In the genomic region with DNA sequence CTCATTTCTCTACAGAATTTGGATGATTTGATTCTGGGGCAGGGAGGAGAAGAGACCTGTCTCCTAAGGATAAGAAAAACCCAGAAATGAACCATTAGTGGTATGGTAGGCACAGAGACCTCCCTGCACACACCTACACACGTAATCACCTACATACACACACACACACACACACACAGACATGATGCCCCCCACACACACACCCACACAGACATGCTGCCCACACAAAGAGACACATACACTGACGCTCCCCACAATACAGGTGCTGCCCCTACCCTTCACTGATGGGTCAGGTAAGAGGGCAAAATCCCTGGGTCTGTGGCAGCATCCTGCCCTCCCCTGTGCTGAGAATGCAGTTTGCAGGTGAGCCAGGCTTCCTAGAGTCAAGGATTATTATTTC, we compare ENCODE assay signal across 9 cellular contexts. TPM values are rescaled to one million over a fixed set of nuclear protein-coding genes. Genes with fewer than 3 reads are reported as not detected.
DNase-seq lines count a peak whose midpoint lies in the region; ATAC-seq and TF ChIP-seq lines count a peak whose summit lies in the region.
"Had no signal": no experiment of that assay in that cellular context is flagged by ENCODE, and none has a peak within 500 bp of the region (broad histone marks: within the 10 kb centered on the region; RNA-seq: fewer than 3 reads in every experiment).

No MANE protein-coding gene starts in this region.

- TF ChIP-seq CTCF in ascending aorta (IDR thresholded peaks at IDR 0.05) (no peak), GM20000 (IDR thresholded peaks at IDR 0.05; ENCODE audit: extremely low read depth, missing control alignments) (no peak), OCI-LY7 (conservative IDR thresholded peaks at IDR 0.05; ENCODE audit: low read length) (no peak)

- no peaks in the 10 kb centered on the region for H3K36me3 ChIP-seq in naive thymus-derived CD4-positive, alpha-beta T cell (ENCODE audit: control insufficient read depth in 2 of 3, insufficient read depth in 3 of 3, low read length in 3 of 3)
- H3K36me3 ChIP-seq in ascending aorta (no peaks in the 10 kb centered on the region), OCI-LY7 (ENCODE audit: insufficient read depth, low read length) (no peaks in the 10 kb centered on the region)

- peak overlapping the region; percentile 28 for H3K27ac Mint-ChIP-seq in stimulated activated naive CD8-positive, alpha-beta T cell treated with anti-CD3 and anti-CD28 coated beads, Interleukin-15, Interleukin-2, amounts not matched to agents 100 ng/mL and 50 ng/mL, for 24 hours
- H3K27ac Mint-ChIP-seq in activated CD8-positive, alpha-beta T cell treated with anti-CD3 and anti-CD28 coated beads, Interleukin-2, amount 10 ng/mL, durations not matched to agents 7 days and 5 days = no peak overlapping the region
- peak overlapping the region in 8 of 9 donors; percentile 6 to 88 (median 60) for H3K27ac Mint-ChIP-seq in naive thymus-derived CD4-positive, alpha-beta T cell

- H4K20me1 ChIP-seq in OCI-LY7 (ENCODE audit: insufficient read depth, low read length) = no peaks in the 10 kb centered on the region

- ATAC-seq in stimulated activated naive CD8-positive, alpha-beta T cell treated with anti-CD3 and anti-CD28 coated beads, Interleukin-15, Interleukin-2, amounts not matched to agents 100 U/mL and 50 U/mL, for 24 hours = no peak
- no peak for ATAC-seq in activated CD8-positive, alpha-beta T cell treated with anti-CD3 and anti-CD28 coated beads, Interleukin-2, amount 10 ng/mL, durations not matched to agents 7 days and 5 days
- no peak for ATAC-seq in naive thymus-derived CD4-positive, alpha-beta T cell

- H3K4me1 Mint-ChIP-seq in stimulated activated naive CD8-positive, alpha-beta T cell treated with anti-CD3 and anti-CD28 coated beads, Interleukin-15, Interleukin-2, amounts not matched to agents 100 ng/mL and 50 ng/mL, for 24 hours (ENCODE audit: low read depth) = peaks cover 11% of the 10 kb centered on the region
- H3K4me1 Mint-ChIP-seq in activated CD8-positive, alpha-beta T cell treated with anti-CD3 and anti-CD28 coated beads, Interleukin-2, amount 10 ng/mL, durations not matched to agents 7 days and 5 days (ENCODE audit: low read depth) = peaks cover 5% of the 10 kb centered on the region
- H3K4me1 Mint-ChIP-seq in naive thymus-derived CD4-positive, alpha-beta T cell = peaks cover 8 to 17% (median 10%) of the 10 kb centered on the region in 7 donors

- no peaks in the 10 kb centered on the region for H3K36me3 Mint-ChIP-seq in stimulated activated naive CD8-positive, alpha-beta T cell treated with anti-CD3 and anti-CD28 coated beads, Interleukin-15, Interleukin-2, amounts not matched to agents 100 ng/mL and 50 ng/mL, for 24 hours (ENCODE audit: low read depth)
- H3K36me3 Mint-ChIP-seq in activated CD8-positive, alpha-beta T cell treated with anti-CD3 and anti-CD28 coated beads, Interleukin-2, amount 10 ng/mL, durations not matched to agents 7 days and 5 days (ENCODE audit: low read depth) = no peaks in the 10 kb centered on the region
- no peaks in the 10 kb centered on the region for H3K36me3 Mint-ChIP-seq in naive thymus-derived CD4-positive, alpha-beta T cell

- intact Hi-C loops in naive thymus-derived CD4-positive, alpha-beta T cell (cut with micrococcal nuclease) = loop anchor here in 1 of 2 donors (1.0 to 10.0 kb wide), 5 partner anchors 15 to 741 kb away; a partner anchor contains a TSS
- intact Hi-C loops in ascending aorta (cut with DNase I) (loop anchor here (1.0 to 10.0 kb wide), 2 partner anchors 21 to 137 kb away; no protein-coding TSS in a partner anchor), OCI-LY7 (cut with micrococcal nuclease; ENCODE audit: unreplicated experiment) (no loop called here)

- BruUV-seq in OCI-LY7 (replicated peaks; lab: Mats Ljungman, UMichigan) = no TSS peak

- no peak for DNase-seq in stimulated activated naive CD8-positive, alpha-beta T cell treated with anti-CD3 and anti-CD28 coated beads, Interleukin-15, Interleukin-2, amounts not matched to agents 100 U/mL and 50 U/mL, for 24 hours
- no peak for DNase-seq in activated CD8-positive, alpha-beta T cell treated with anti-CD3 and anti-CD28 coated beads, Interleukin-2, amount 10 ng/mL, durations not matched to agents 7 days and 5 days
- no peak for DNase-seq in naive thymus-derived CD4-positive, alpha-beta T cell
- DNase-seq in ascending aorta (ENCODE audit: low spot score in 2 of 2) (no peak), GM20000 (ENCODE audit: low spot score) (no peak), GDM1 (lab: John Stamatoyannopoulos, UW) (no peak), OCI-LY7 (ENCODE audit: low spot score) (no peak)

- no peak overlapping the region for H3K4me3 ChIP-seq in naive thymus-derived CD4-positive, alpha-beta T cell (ENCODE audit: low read length)
- H3K4me3 ChIP-seq in ascending aorta (no peak overlapping the region), OCI-LY7 (ENCODE audit: low read depth, low read length, poor library complexity, severe bottlenecking) (no peak overlapping the region)

- H3K9me2 ChIP-seq in OCI-LY7 (ENCODE audit: insufficient read depth, low read length) = no peaks in the 10 kb centered on the region

- peaks cover 5 to 12% of the 10 kb centered on the region in 2 donors for H3K4me1 ChIP-seq in naive thymus-derived CD4-positive, alpha-beta T cell (ENCODE audit: control insufficient read depth in 2 of 2, insufficient read depth in 2 of 2, low read length in 2 of 2)
- H3K4me1 ChIP-seq in ascending aorta = peaks cover 6 to 14% of the 10 kb centered on the region in 2 donors
- no peaks in the 10 kb centered on the region for H3K4me1 ChIP-seq in OCI-LY7 (ENCODE audit: insufficient read depth, low read length, poor library complexity, severe bottlenecking)

- peak overlapping the region; percentile 53 for H3K4me3 Mint-ChIP-seq in stimulated activated naive CD8-positive, alpha-beta T cell treated with anti-CD3 and anti-CD28 coated beads, Interleukin-15, Interleukin-2, amounts not matched to agents 100 ng/mL and 50 ng/mL, for 24 hours
- H3K4me3 Mint-ChIP-seq in activated CD8-positive, alpha-beta T cell treated with anti-CD3 and anti-CD28 coated beads, Interleukin-2, amount 10 ng/mL, durations not matched to agents 7 days and 5 days = peak overlapping the region; percentile 70
- peak overlapping the region; percentile 76 to 90 (median 86) for H3K4me3 Mint-ChIP-seq in naive thymus-derived CD4-positive, alpha-beta T cell

- CTCF ChIA-PET in activated CD8-positive, alpha-beta T cell treated with anti-CD3 and anti-CD28 coated beads, Interleukin-2, amount 10 ng/mL, durations not matched to agents 7 days and 5 days (lab: Charles Lee) = interaction anchor here (0.7 to 1.2 kb wide), 6 partner anchors 8 to 80 kb away, joined by 3 to 6 read pairs (median 3); no protein-coding TSS in a partner anchor
- CTCF ChIA-PET in naive thymus-derived CD4-positive, alpha-beta T cell (lab: Charles Lee) = interaction anchor here (0.6 kb wide), 1 partner anchor 51 kb away, joined by 3 read pairs; no protein-coding TSS in a partner anchor
- CTCF ChIA-PET in OCI-LY7 (lab: Charles Lee; ENCODE audit: unreplicated experiment) = no interaction called here

- no peak overlapping the region for H2AFZ ChIP-seq in OCI-LY7 (ENCODE audit: low read length)

- H3K27me3 Mint-ChIP-seq in stimulated activated naive CD8-positive, alpha-beta T cell treated with anti-CD3 and anti-CD28 coated beads, Interleukin-15, Interleukin-2, amounts not matched to agents 100 ng/mL and 50 ng/mL, for 24 hours = peaks cover 43% of the 10 kb centered on the region
- H3K27me3 Mint-ChIP-seq in activated CD8-positive, alpha-beta T cell treated with anti-CD3 and anti-CD28 coated beads, Interleukin-2, amount 10 ng/mL, durations not matched to agents 7 days and 5 days (ENCODE audit: low read depth) = peaks cover 47% of the 10 kb centered on the region
- peaks cover 25 to 70% (median 32%) of the 10 kb centered on the region in 5 donors for H3K27me3 Mint-ChIP-seq in naive thymus-derived CD4-positive, alpha-beta T cell

- no peaks in the 10 kb centered on the region for H3K9me3 Mint-ChIP-seq in stimulated activated naive CD8-positive, alpha-beta T cell treated with anti-CD3 and anti-CD28 coated beads, Interleukin-15, Interleukin-2, amounts not matched to agents 100 ng/mL and 50 ng/mL, for 24 hours
- H3K9me3 Mint-ChIP-seq in activated CD8-positive, alpha-beta T cell treated with anti-CD3 and anti-CD28 coated beads, Interleukin-2, amount 10 ng/mL, durations not matched to agents 7 days and 5 days (ENCODE audit: insufficient read depth) = no peaks in the 10 kb centered on the region
- H3K9me3 Mint-ChIP-seq in naive thymus-derived CD4-positive, alpha-beta T cell = no peaks in the 10 kb centered on the region

- H3K4me2 ChIP-seq in OCI-LY7 (ENCODE audit: low read length) = no peak overlapping the region; the same call in 1 of the 2 replicates

- H3K9me3 ChIP-seq in naive thymus-derived CD4-positive, alpha-beta T cell (ENCODE audit: control insufficient read depth in 2 of 3, low read length in 3 of 3) = no peaks in the 10 kb centered on the region
- no peaks in the 10 kb centered on the region for H3K9me3 ChIP-seq in ascending aorta
- no peaks in the 10 kb centered on the region for H3K9me3 ChIP-seq in OCI-LY7 (ENCODE audit: low read length)

- H3K27me3 ChIP-seq in naive thymus-derived CD4-positive, alpha-beta T cell (ENCODE audit: control insufficient read depth in 2 of 2, insufficient read depth in 2 of 2, low read length in 2 of 2) = peaks cover 3 to 18% of the 10 kb centered on the region in 2 donors
- peaks cover 10% of the 10 kb centered on the region for H3K27me3 ChIP-seq in ascending aorta

- POLR2A ChIA-PET in activated CD8-positive, alpha-beta T cell treated with anti-CD3 and anti-CD28 coated beads, Interleukin-2, amount 10 ng/mL, durations not matched to agents 7 days and 5 days (lab: Charles Lee) = no interaction called here
- POLR2A ChIA-PET in naive thymus-derived CD4-positive, alpha-beta T cell (lab: Charles Lee) = interaction anchor here (0.6 kb wide), 1 partner anchor 55 kb away, joined by 4 read pairs; no protein-coding TSS in a partner anchor
- POLR2A ChIA-PET in OCI-LY7 (lab: Charles Lee) = no interaction called here

- H3K79me2 ChIP-seq in OCI-LY7 (ENCODE audit: insufficient read depth, low read depth, low read length) = no peaks in the 10 kb centered on the region

- H3K27ac ChIP-seq in naive thymus-derived CD4-positive, alpha-beta T cell (ENCODE audit: low read depth, low read length) = no peak overlapping the region
- H3K27ac ChIP-seq in ascending aorta (no peak overlapping the region), OCI-LY7 (ENCODE audit: low read depth, low read length, poor library complexity, severe bottlenecking) (no peak overlapping the region)

RNA-seq across cellular contexts. Expression of a gene that starts 1.1 kb away (rescaled TPM):
- not detected for total RNA-seq in activated CD8-positive, alpha-beta T cell treated with anti-CD3 and anti-CD28 coated beads, Interleukin-2, amount 10 ng/mL, durations not matched to agents 7 days and 5 days
- under 1 TPM in 2 of 5 experiments, not detected in 3; 0.08 to 0.44 TPM for total RNA-seq in naive thymus-derived CD4-positive, alpha-beta T cell
- polyA plus RNA-seq in naive thymus-derived CD4-positive, alpha-beta T cell = not detected
- total RNA-seq in ascending aorta (1.8 TPM), OCI-LY7 (2022) (not detected in 2 replicates)
- not detected in 2 replicates for total RNA-seq in OCI-LY7 (2014; rRNA removed; shearing (Covaris generic))
- total RNA-seq: T-helper 2 cell treated with Interferon-gamma antibody and Interleukin-4, amounts not matched to agents 100 ng/mL and 5 ng/mL, for 36 hours had no signal
